8 cellular contexts compared by ENCODE assay signal in the genomic region with DNA sequence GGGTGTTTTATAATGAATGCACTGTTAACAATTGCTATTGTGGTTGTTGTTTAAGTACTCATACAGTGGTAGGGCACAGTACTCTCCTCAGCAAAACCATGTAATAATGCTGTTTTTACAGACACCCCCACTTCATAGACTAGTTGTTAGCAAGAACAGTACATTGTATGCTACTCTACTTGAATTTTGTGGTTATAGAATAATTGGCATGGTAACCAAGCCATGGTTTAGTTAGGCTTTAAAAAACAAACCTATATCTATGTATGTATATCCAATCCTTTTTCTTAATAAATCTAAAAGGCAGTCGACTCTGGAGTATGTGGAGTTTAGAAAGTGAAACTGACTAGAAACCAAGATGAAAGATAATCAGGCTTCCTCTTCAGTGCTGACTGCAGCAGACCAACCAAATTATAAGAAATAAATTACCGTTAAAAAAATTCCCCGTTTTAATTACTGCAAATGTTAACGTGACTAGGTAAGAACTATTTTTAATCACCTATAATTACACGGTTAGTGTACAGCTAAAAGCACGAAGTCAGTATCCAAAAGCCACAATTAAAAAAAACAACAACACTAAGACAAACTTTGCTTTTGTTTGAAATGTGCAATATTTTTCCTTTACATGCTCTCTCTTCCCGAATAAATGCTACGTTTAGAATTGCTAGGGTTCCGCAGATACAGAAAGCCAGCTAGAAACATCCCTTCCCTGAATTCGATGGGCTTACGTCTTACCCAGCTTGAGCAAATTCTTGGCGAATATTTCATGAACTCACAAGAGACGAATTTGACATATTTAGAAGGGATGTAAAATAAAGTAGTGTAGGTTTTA.
DNase-seq lines count a peak whose midpoint lies in the region; ATAC-seq and TF ChIP-seq lines count a peak whose summit lies in the region.

No MANE protein-coding gene starts in this region.

- peak overlapping the region; percentile 100 for H3K4me2 ChIP-seq in OCI-LY3 (ENCODE audit: low read length)

- DNase-seq in CD1c-positive myeloid dendritic cell (ENCODE audit: extremely low spot score) (peak; percentile 59), coronary artery (ENCODE audit: low spot score) (no peak), upper lobe of left lung (no peak)
- no peak for DNase-seq in stimulated activated CD4-positive, alpha-beta T cell treated with anti-CD3 and anti-CD28 coated beads, Interleukin-12 subunit alpha, Interleukin-12 subunit beta, amount 100 ng/mL, for 4 hours

- TF ChIP-seq EP300 in upper lobe of left lung (IDR thresholded peaks at IDR 0.05): no peak

- WGBS in mesodermal cell (ENCODE audit: insufficient coverage in 2 of 2), 2 experiments: 37 to 46% methylated on average over 6 to 7 of the region's 13 CpGs
- WGBS in upper lobe of left lung, 2 donors: 3 to 9% methylated on average over 13 of the region's 13 CpGs

- H3K9me3 ChIP-seq in OCI-LY3 (ENCODE audit: insufficient read depth, low read length) (no peaks in the 10 kb centered on the region), mesodermal cell (ENCODE audit: control insufficient read depth, low read length) (no peaks in the 10 kb centered on the region), upper lobe of left lung (no peaks in the 10 kb centered on the region)

- H2AFZ ChIP-seq in OCI-LY3 (ENCODE audit: low read depth, low read length): peak overlapping the region; percentile 89

- H3K27me3 ChIP-seq in OCI-LY3 (ENCODE audit: low read depth, low read length) (peaks cover 20% of the 10 kb centered on the region), upper lobe of left lung (no peaks in the 10 kb centered on the region)

- H3K4me1 ChIP-seq in OCI-LY3 (ENCODE audit: low read length) (peaks cover 24% of the 10 kb centered on the region), mesodermal cell (ENCODE audit: control insufficient read depth, insufficient read depth, low read length, poor library complexity, severe bottlenecking) (peaks cover 18% of the 10 kb centered on the region), upper lobe of left lung (peaks cover 13 to 16% (median 14%) of the 10 kb centered on the region in 4 donors)

- TF ChIP-seq POLR2A in upper lobe of left lung (IDR thresholded peaks at IDR 0.05): no peak

- TF ChIP-seq CTCF in OCI-LY3 (IDR thresholded peaks at IDR 0.05; ENCODE audit: low read depth, low read length): no peak
- no peak for TF ChIP-seq CTCF in coronary artery (IDR thresholded peaks at IDR 0.05)
- no peak for TF ChIP-seq CTCF in upper lobe of left lung (IDR thresholded peaks at IDR 0.05)

- peak overlapping the region; percentile 87 for H3K9ac ChIP-seq in OCI-LY3 (ENCODE audit: low read length)

- H3K36me3 ChIP-seq in OCI-LY3 (replicated peaks; ENCODE audit: low read depth, low read length) (no peaks in the 10 kb centered on the region), mesodermal cell (ENCODE audit: control insufficient read depth, insufficient read depth, low read length) (no peaks in the 10 kb centered on the region), upper lobe of left lung (no peaks in the 10 kb centered on the region)

- H3K4me3 ChIP-seq in OCI-LY3 (ENCODE audit: low read length) (peak overlapping the region; percentile 82), coronary artery (peak overlapping the region; percentile 80), mesodermal cell (ENCODE audit: extremely low read depth, insufficient read depth, low read length, poor library complexity, severe bottlenecking) (peak overlapping the region; percentile 48), upper lobe of left lung (peak overlapping the region; percentile 46 to 79 (median 60))

- no peaks in the 10 kb centered on the region for H3K79me2 ChIP-seq in OCI-LY3 (ENCODE audit: low read length)

- no peaks in the 10 kb centered on the region for H4K20me1 ChIP-seq in OCI-LY3 (ENCODE audit: insufficient read depth, low read length)

- H3K27ac ChIP-seq in OCI-LY3 (ENCODE audit: low read length) (peak overlapping the region; percentile 62), coronary artery (peak overlapping the region; percentile 96 to 100), mesodermal cell (ENCODE audit: low read depth, low read length, severe bottlenecking) (peak overlapping the region; percentile 97), upper lobe of left lung (peak overlapping the region; percentile 96 to 99 (median 98))

- ATAC-seq in GM21619 (IDR thresholded peaks at IDR 0.05; ENCODE audit: unreplicated experiment) (peak; percentile 37), upper lobe of left lung (ENCODE audit: low FRiP score in 2 of 2) (no peak), GM19328 (IDR thresholded peaks at IDR 0.05; ENCODE audit: unreplicated experiment) (no peak)
